Comparison of ENCODE assay signal across 29 cellular contexts in the genomic region with DNA sequence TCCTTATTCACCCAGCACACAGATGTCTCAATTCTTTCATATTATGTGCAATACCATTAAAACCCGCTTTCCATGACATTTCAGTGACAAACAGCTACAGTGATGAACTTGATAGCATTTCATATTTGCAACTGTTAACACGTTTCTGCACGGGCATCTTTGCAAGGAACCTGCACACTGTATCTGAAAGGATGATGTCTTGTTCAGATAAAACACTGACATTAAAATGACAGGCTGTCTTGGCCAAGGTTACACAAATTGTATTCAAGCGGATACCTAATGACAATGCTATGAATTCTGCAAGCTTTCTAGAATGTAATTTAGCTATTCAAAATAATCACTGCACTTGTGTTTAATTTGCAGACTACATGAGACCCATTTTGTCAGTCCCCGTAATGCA.
DNase-seq lines count a peak whose midpoint lies in the region; ATAC-seq and TF ChIP-seq lines count a peak whose summit lies in the region.
"Had no signal": no experiment of that assay in that cellular context is flagged by ENCODE, and none has a peak within 500 bp of the region (broad histone marks: within the 10 kb centered on the region; RNA-seq: fewer than 3 reads in every experiment).

No MANE protein-coding gene starts in this region.

- H3K9me3 Mint-ChIP-seq in activated T-cell treated with anti-CD3 and anti-CD28 coated beads, Interleukin-2, amount 50 U/mL, for 4 hours, result no peaks in the 10 kb centered on the region
- no peaks in the 10 kb centered on the region for H3K9me3 Mint-ChIP-seq in CD8-positive, alpha-beta T cell
- H3K9me3 Mint-ChIP-seq in activated naive CD8-positive, alpha-beta T cell treated with anti-CD3 and anti-CD28 coated beads, Interleukin-2, amount 10 ng/mL, durations not matched to agents 7 days and 5 days, result no peaks in the 10 kb centered on the region
- H3K9me3 Mint-ChIP-seq: CD14-positive monocyte, neural crest cell had no signal

- peak overlapping the region; percentile 33 for H3K4me2 ChIP-seq in neural cell (ENCODE audit: low read length)
- H3K4me2 ChIP-seq: PC-9 had no signal

- H3F3A ChIP-seq in neural cell (ENCODE audit: insufficient read depth, low read length, poor library complexity, severe bottlenecking), result no peaks in the 10 kb centered on the region

- no peaks in the 10 kb centered on the region for H3K27me3 ChIP-seq in CD8-positive, alpha-beta T cell (ENCODE audit: insufficient read depth, low read length)
- no peaks in the 10 kb centered on the region for H3K27me3 ChIP-seq in neural cell (ENCODE audit: insufficient read depth, low read depth, low read length)
- H3K27me3 ChIP-seq: pancreas, stomach, uterus had no signal

- ATAC-seq in activated T-cell treated with anti-CD3 and anti-CD28 coated beads, Interleukin-2, amount 50 U/mL, for 4 hours, result no peak
- ATAC-seq in CD8-positive, alpha-beta T cell, result no peak
- no peak for ATAC-seq in activated naive CD8-positive, alpha-beta T cell treated with anti-CD3 and anti-CD28 coated beads, Interleukin-2, amount 10 ng/mL, durations not matched to agents 7 days and 5 days (ENCODE audit: low read depth)
- ATAC-seq in HG03378 (IDR thresholded peaks at IDR 0.05; ENCODE audit: unreplicated experiment), result no peak
- ATAC-seq: K562, left colon, pancreas, Right ventricle myocardium inferior, SK-N-SH treated with all-trans-retinoic acid at 6 μM for 48 hours had no signal

- no peaks in the 10 kb centered on the region for H3K27me3 Mint-ChIP-seq in activated T-cell treated with anti-CD3 and anti-CD28 coated beads, Interleukin-2, amount 50 U/mL, for 4 hours (ENCODE audit: low read depth)
- no peaks in the 10 kb centered on the region for H3K27me3 Mint-ChIP-seq in CD8-positive, alpha-beta T cell (ENCODE audit: low read depth)
- H3K27me3 Mint-ChIP-seq in activated naive CD8-positive, alpha-beta T cell treated with anti-CD3 and anti-CD28 coated beads, Interleukin-2, amount 10 ng/mL, durations not matched to agents 7 days and 5 days, result no peaks in the 10 kb centered on the region

- peak overlapping the region; percentile 88 for H3K27ac Mint-ChIP-seq in CD8-positive, alpha-beta T cell
- peak overlapping the region; percentile 57 for H3K27ac Mint-ChIP-seq in activated naive CD8-positive, alpha-beta T cell treated with anti-CD3 and anti-CD28 coated beads, Interleukin-2, amount 10 ng/mL, durations not matched to agents 7 days and 5 days

- H3K36me3 ChIP-seq in CD8-positive, alpha-beta T cell (ENCODE audit: insufficient read depth, low read length), result peaks cover 12% of the 10 kb centered on the region
- H3K36me3 ChIP-seq in neural cell (ENCODE audit: insufficient read depth, low read length), result no peaks in the 10 kb centered on the region
- H3K36me3 ChIP-seq: uterus had no signal

- TF ChIP-seq EP300 in neural cell (conservative IDR thresholded peaks at IDR 0.05; ENCODE audit: poor library complexity, severe bottlenecking), result peak; percentile 99

- peak overlapping the region; percentile 24 for H3K4me3 Mint-ChIP-seq in activated T-cell treated with anti-CD3 and anti-CD28 coated beads, Interleukin-2, amount 50 U/mL, for 4 hours
- peak overlapping the region; percentile 17 for H3K4me3 Mint-ChIP-seq in CD8-positive, alpha-beta T cell
- no peak overlapping the region for H3K4me3 Mint-ChIP-seq in activated naive CD8-positive, alpha-beta T cell treated with anti-CD3 and anti-CD28 coated beads, Interleukin-2, amount 10 ng/mL, durations not matched to agents 7 days and 5 days
- H3K4me3 Mint-ChIP-seq: CD14-positive monocyte, neural crest cell had no signal

- H3K79me2 ChIP-seq in neural cell (replicated peaks; ENCODE audit: insufficient read depth, low read length), result peaks cover 21% of the 10 kb centered on the region

- H3K36me3 Mint-ChIP-seq in activated T-cell treated with anti-CD3 and anti-CD28 coated beads, Interleukin-2, amount 50 U/mL, for 4 hours (ENCODE audit: insufficient read depth), result peaks cover 64% of the 10 kb centered on the region
- peaks cover 65% of the 10 kb centered on the region for H3K36me3 Mint-ChIP-seq in CD8-positive, alpha-beta T cell
- peaks cover 20% of the 10 kb centered on the region for H3K36me3 Mint-ChIP-seq in activated naive CD8-positive, alpha-beta T cell treated with anti-CD3 and anti-CD28 coated beads, Interleukin-2, amount 10 ng/mL, durations not matched to agents 7 days and 5 days

- no peak overlapping the region for H3K4me3 ChIP-seq in CD8-positive, alpha-beta T cell (ENCODE audit: low read depth, low read length)
- H3K4me3 ChIP-seq in neural cell (ENCODE audit: low read length), result peak overlapping the region; percentile 35
- H3K4me3 ChIP-seq: GM23248, K562, pancreas, PC-9, stomach, uterus had no signal

- no peaks in the 10 kb centered on the region for H3K9me3 ChIP-seq in CD8-positive, alpha-beta T cell (ENCODE audit: low read length)
- H3K9me3 ChIP-seq in neural cell (ENCODE audit: low read length), result no peaks in the 10 kb centered on the region
- H3K9me3 ChIP-seq: pancreas, stomach, uterus had no signal

- no peak for DNase-seq in activated T-cell treated with anti-CD3 and anti-CD28 coated beads, Interleukin-2, amount 50 U/mL, for 4 hours
- DNase-seq in activated T-cell treated with anti-CD3 and anti-CD28 coated beads for 4 hours, result no peak
- DNase-seq in CD8-positive, alpha-beta T cell, result no peak
- DNase-seq in activated naive CD8-positive, alpha-beta T cell treated with anti-CD3 and anti-CD28 coated beads, Interleukin-2, amount 10 ng/mL, durations not matched to agents 7 days and 5 days, result no peak
- DNase-seq in GOT3 (lab: John Stamatoyannopoulos, UW), result no peak
- no peak for DNase-seq in GM10266 (ENCODE audit: extremely low spot score)
- DNase-seq: activated CD4-positive, CD25-positive, alpha-beta regulatory T cell treated with anti-CD3 and anti-CD28 coated beads, Interleukin-2, amount 50 U/mL, for 72 hours; effector CD4-positive, alpha-beta T cell; GM23248; left colon; mammary epithelial cell; NCI-H1417; NCI-H2029 treated with DMSO at 0.1 percent for 48 hours; NCI-H2227 treated with DMSO at 0.1 percent for 48 hours; NCI-H526; pancreas; PC-9; retina; small intestine; stomach; T-helper 2 cell; uterus had no signal

- H4K20me1 ChIP-seq in neural cell (ENCODE audit: insufficient read depth), result no peaks in the 10 kb centered on the region

- intact Hi-C loops in CD8-positive, alpha-beta T cell (cut with DNase I, micrococcal nuclease), result loop anchor here in 1 of 2 experiments (1.0 kb wide), 1 partner anchor 9 kb away; no protein-coding TSS in a partner anchor

- H3K27ac ChIP-seq in CD8-positive, alpha-beta T cell (ENCODE audit: low read depth, low read length), result no peak overlapping the region
- H3K27ac ChIP-seq in neural cell (ENCODE audit: low read length), result peak overlapping the region; percentile 68
- H3K27ac ChIP-seq: GM23248, pancreas, PC-9 had no signal

- H3K4me1 ChIP-seq in CD8-positive, alpha-beta T cell (ENCODE audit: insufficient read depth, low read length), result peaks cover 95% of the 10 kb centered on the region

- TF ChIP-seq CTCF in CD8-positive, alpha-beta T cell (IDR thresholded peaks at IDR 0.05), result no peak
- TF ChIP-seq CTCF in neural cell (IDR thresholded peaks at IDR 0.05; ENCODE audit: poor library complexity, severe bottlenecking) (no peak), GM10266 (IDR thresholded peaks at IDR 0.05; ENCODE audit: control insufficient read depth, insufficient read depth, low read depth, missing control alignments) (no peak)

- H3K9me2 ChIP-seq in neural cell (ENCODE audit: insufficient read depth, low read length), result no peaks in the 10 kb centered on the region

- peak; percentile 47 for TF ChIP-seq RAD21 in neural cell (conservative IDR thresholded peaks at IDR 0.05)

- peak overlapping the region; percentile 18 for H3K9ac ChIP-seq in neural cell (ENCODE audit: low read length)
- H3K9ac ChIP-seq: GM23248 had no signal

- H2AFZ ChIP-seq in neural cell (ENCODE audit: low read depth, low read length), result no peak overlapping the region
- H2AFZ ChIP-seq: GM23248, PC-9 had no signal

- POLR2A ChIA-PET in CD8-positive, alpha-beta T cell (lab: Charles Lee), result interaction anchor here (1.5 kb wide), 1 partner anchor 11 kb away, joined by 7 read pairs; no protein-coding TSS in a partner anchor
- POLR2A ChIA-PET in activated naive CD8-positive, alpha-beta T cell treated with anti-CD3 and anti-CD28 coated beads, Interleukin-2, amount 10 ng/mL, durations not matched to agents 7 days and 5 days (lab: Charles Lee), result interaction anchor here (0.7 kb wide), 1 partner anchor 446 kb away, joined by 3 read pairs; no protein-coding TSS in a partner anchor

- H3K4me1 Mint-ChIP-seq in activated T-cell treated with anti-CD3 and anti-CD28 coated beads, Interleukin-2, amount 50 U/mL, for 4 hours (ENCODE audit: low read depth), result peaks cover 98% of the 10 kb centered on the region
- H3K4me1 Mint-ChIP-seq in CD8-positive, alpha-beta T cell (ENCODE audit: low read depth), result peaks cover 98% of the 10 kb centered on the region
- peaks cover 86% of the 10 kb centered on the region for H3K4me1 Mint-ChIP-seq in activated naive CD8-positive, alpha-beta T cell treated with anti-CD3 and anti-CD28 coated beads, Interleukin-2, amount 10 ng/mL, durations not matched to agents 7 days and 5 days

- CTCF ChIA-PET in CD8-positive, alpha-beta T cell (lab: Charles Lee), result interaction anchor here (1.7 kb wide), 1 partner anchor 15 kb away, joined by 4 read pairs; no protein-coding TSS in a partner anchor

TF ChIP-seq in neural cell, 6 proteins besides CTCF, POLR2A, EP300 and RAD21 (continues in another document):
- peak; percentile 88 for TF ChIP-seq POLR2AphosphoS5 (IDR thresholded peaks at IDR 0.05)
